ENCODE assay signal across 23 cellular contexts in the genomic region with DNA sequence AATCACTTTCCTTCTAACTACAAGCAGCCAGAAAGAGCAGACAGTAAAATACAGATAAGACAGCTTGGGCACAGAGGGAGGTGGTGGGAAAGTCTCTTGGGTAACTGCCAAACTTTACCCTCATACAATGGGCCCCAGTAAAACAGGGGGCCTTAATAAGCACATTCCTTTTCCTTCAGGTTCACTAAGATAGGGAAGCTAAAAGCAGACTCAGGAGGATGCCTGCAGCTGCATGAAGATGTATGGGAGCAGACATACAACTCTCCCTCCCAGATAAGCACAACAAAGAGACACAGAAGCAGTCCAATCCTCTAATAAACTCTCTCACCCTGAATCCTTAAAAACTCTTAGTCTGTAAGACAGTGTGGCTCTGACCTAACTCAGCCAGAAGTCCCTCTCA. TPM values are rescaled to one million over a fixed set of nuclear protein-coding genes. Genes with fewer than 3 reads are reported as not detected.
DNase-seq lines count a peak whose midpoint lies in the region; ATAC-seq and TF ChIP-seq lines count a peak whose summit lies in the region.
"Had no signal": no experiment of that assay in that cellular context is flagged by ENCODE, and none has a peak within 500 bp of the region (broad histone marks: within the 10 kb centered on the region; RNA-seq: fewer than 3 reads in every experiment).

No MANE protein-coding gene starts in this region.

- peaks cover 15% of the 10 kb centered on the region for H3K4me1 Mint-ChIP-seq in endodermal cell
- H3K4me1 Mint-ChIP-seq in neural progenitor cell = peaks cover 21% of the 10 kb centered on the region
- H3K4me1 Mint-ChIP-seq in MCF 10A (ENCODE audit: insufficient read depth, unreplicated experiment) = no peaks in the 10 kb centered on the region

- no peaks in the 10 kb centered on the region for H4K20me1 ChIP-seq in neural progenitor cell (ENCODE audit: low read depth)
- H4K20me1 ChIP-seq: BLaER1 had no signal

- no peak overlapping the region for H3K27ac Mint-ChIP-seq in endodermal cell
- peak overlapping the region; percentile 70 for H3K27ac Mint-ChIP-seq in neural progenitor cell
- no peak overlapping the region for H3K27ac Mint-ChIP-seq in MCF 10A (ENCODE audit: low read depth, unreplicated experiment)
- H3K27ac Mint-ChIP-seq: CD4-positive, alpha-beta T cell had no signal

- H3K9ac ChIP-seq in SK-N-MC (ENCODE audit: insufficient read length) (no peak overlapping the region), endodermal cell (ENCODE audit: extremely low read depth, low read length, poor library complexity, severe bottlenecking) (no peak overlapping the region), neural progenitor cell (no peak overlapping the region)
- H3K9ac ChIP-seq: BLaER1 had no signal

- H3K27me3 ChIP-seq in endodermal cell (ENCODE audit: control insufficient read depth, insufficient read depth, low read length, poor library complexity, severe bottlenecking) (no peaks in the 10 kb centered on the region), neural progenitor cell (no peaks in the 10 kb centered on the region)
- H3K27me3 ChIP-seq: BLaER1 had no signal

- peak overlapping the region; percentile 73; the same call in 1 of the 2 replicates for H3K27ac ChIP-seq in SK-N-MC
- H3K27ac ChIP-seq in endodermal cell (ENCODE audit: low read depth, low read length) = peak overlapping the region; percentile 18
- no peak overlapping the region for H3K27ac ChIP-seq in neural progenitor cell
- H3K27ac ChIP-seq: 22Rv1, BLaER1, PC-9 had no signal

- H3K4me3 Mint-ChIP-seq in endodermal cell = no peak overlapping the region
- no peak overlapping the region for H3K4me3 Mint-ChIP-seq in neural progenitor cell
- no peak overlapping the region for H3K4me3 Mint-ChIP-seq in MCF 10A (ENCODE audit: unreplicated experiment)
- H3K4me3 Mint-ChIP-seq: CD4-positive, alpha-beta T cell had no signal

- H3K9me3 ChIP-seq in SK-N-MC (ENCODE audit: low read depth, low read length) = no peaks in the 10 kb centered on the region
- peaks cover 13% of the 10 kb centered on the region for H3K9me3 ChIP-seq in endodermal cell (ENCODE audit: control insufficient read depth, low read length)
- no peaks in the 10 kb centered on the region for H3K9me3 ChIP-seq in neural progenitor cell (ENCODE audit: low read depth)
- H3K9me3 ChIP-seq: BLaER1, Caco-2 had no signal

- TF ChIP-seq CTCF in endodermal cell (conservative IDR thresholded peaks at IDR 0.05) = no peak
- no peak for TF ChIP-seq CTCF in neural progenitor cell (IDR thresholded peaks at IDR 0.05)
- TF ChIP-seq CTCF in MCF 10A (IDR thresholded peaks at IDR 0.05; ENCODE audit: unreplicated experiment) = no peak

- no peaks in the 10 kb centered on the region for H3K36me3 ChIP-seq in SK-N-MC (ENCODE audit: insufficient read depth, low read length)
- no peaks in the 10 kb centered on the region for H3K36me3 ChIP-seq in endodermal cell (ENCODE audit: control insufficient read depth, insufficient read depth, low read length)
- H3K36me3 ChIP-seq in neural progenitor cell = no peaks in the 10 kb centered on the region
- H3K36me3 ChIP-seq: BLaER1 had no signal

- H3K27me3 Mint-ChIP-seq in endodermal cell (ENCODE audit: insufficient read depth) = no peaks in the 10 kb centered on the region
- H3K27me3 Mint-ChIP-seq in neural progenitor cell (ENCODE audit: insufficient read depth, low read depth) = peaks cover 6% of the 10 kb centered on the region
- H3K27me3 Mint-ChIP-seq in MCF 10A (ENCODE audit: insufficient read depth, unreplicated experiment) = no peaks in the 10 kb centered on the region

- no peaks in the 10 kb centered on the region for H3K4me1 ChIP-seq in endodermal cell (ENCODE audit: control insufficient read depth, insufficient read depth, low read length)
- peaks cover 8% of the 10 kb centered on the region for H3K4me1 ChIP-seq in neural progenitor cell
- H3K4me1 ChIP-seq: BLaER1, Caco-2 had no signal

- CTCF ChIA-PET in MCF 10A (lab: Yijun Ruan, JAX) = no interaction called here

- H2AFZ ChIP-seq in neural progenitor cell (replicated peaks) = no peak overlapping the region
- H2AFZ ChIP-seq: PC-9 had no signal

- no peak for ATAC-seq in left colon

- intact Hi-C loops in MCF 10A (cut with micrococcal nuclease) (no loop called here), left colon (cut with DNase I, micrococcal nuclease) (no loop called here)

- no peaks in the 10 kb centered on the region for H3F3A ChIP-seq in neural progenitor cell (ENCODE audit: low read depth)

- H3K4me3 ChIP-seq in SK-N-MC = peak overlapping the region; percentile 29; the same call in 1 of the 2 replicates
- H3K4me3 ChIP-seq in endodermal cell (ENCODE audit: low read length) = no peak overlapping the region
- H3K4me3 ChIP-seq in neural progenitor cell = no peak overlapping the region
- H3K4me3 ChIP-seq: BLaER1, PC-9 had no signal

- BruUV-seq in MCF 10A (replicated peaks; lab: Mats Ljungman, UMichigan) = no TSS peak

- no peak overlapping the region for H3K4me2 ChIP-seq in neural progenitor cell
- H3K4me2 ChIP-seq: BLaER1, PC-9 had no signal

- H3K9me3 Mint-ChIP-seq in endodermal cell (peaks cover 4% of the 10 kb centered on the region), neural progenitor cell (peaks cover 4% of the 10 kb centered on the region), MCF 10A (ENCODE audit: unreplicated experiment) (no peaks in the 10 kb centered on the region)
- H3K9me3 Mint-ChIP-seq: CD4-positive, alpha-beta T cell had no signal

- DNase-seq in DMS 273 (lab: John Stamatoyannopoulos, UW; ENCODE audit: unreplicated experiment) (peak; percentile 12), DMS 273 treated with DMSO at 0.1 percent for 48 hours (lab: John Stamatoyannopoulos, UW) (no peak), SK-N-MC (ENCODE audit: low read depth, low spot score) (peak; percentile 16), endodermal cell (no peak), neural progenitor cell (ENCODE audit: low spot score) (peak; percentile 10), MCF 10A (ENCODE audit: unreplicated experiment) (no peak), left colon (no peak), kidney tubule cell (ENCODE audit: low spot score) (no peak)
- DNase-seq: ACHN; Caco-2; CD4-positive, alpha-beta T cell; DMS153; NCI-H1105; NCI-H146; NCI-H2029 treated with DMSO at 0.1 percent for 48 hours; NCI-H226; PC-9; RPMI8226; SHP77; SW 1271 had no signal

- POLR2A ChIA-PET in MCF 10A (lab: Yijun Ruan, JAX) = interaction anchor here (0.7 kb wide), 1 partner anchor 65 kb away, joined by 3 read pairs; no protein-coding TSS in a partner anchor

- no peaks in the 10 kb centered on the region for H3K79me2 ChIP-seq in neural progenitor cell (ENCODE audit: low read depth)

- H3K36me3 Mint-ChIP-seq in endodermal cell (ENCODE audit: low read depth) (no peaks in the 10 kb centered on the region), neural progenitor cell (no peaks in the 10 kb centered on the region), MCF 10A (ENCODE audit: insufficient read depth, unreplicated experiment) (no peaks in the 10 kb centered on the region)

RNA-seq across cellular contexts. Expression of a gene that starts 48.9 kb away (rescaled TPM):
- total RNA-seq in endodermal cell = under 1 TPM; 0.07 to 0.31 TPM
- 0.11 TPM for polyA plus RNA-seq in endodermal cell (2013, experiment 1 of 2)
- 0.21 TPM for polyA plus RNA-seq in endodermal cell (2013, experiment 2 of 2)
- total RNA-seq in neural progenitor cell (ENCODE audit: low replicate concordance) = not detected in 2 replicates
- total RNA-seq in MCF 10A (2022) = not detected in 2 replicates
- total RNA-seq in left colon = not detected
- total RNA-seq: Caco-2; CD4-positive, alpha-beta T cell; H4 had no signal

Comparison
In these comparisons a context has a peak if more than half of its experiments do, and no peak if none do; other contexts are left out.
1. DNase-seq: peak in DMS 273 (single experiment), SK-N-MC (single experiment) and neural progenitor cell (single experiment); none in DMS 273 treated with DMSO at 0.1 percent for 48 hours (single experiment), endodermal cell (single experiment), MCF 10A (single experiment), left colon (0 of 2) and kidney tubule cell (single experiment).